ENCODE assay signal across 10 cellular contexts in genomic region chr2:191612496-191612895, GRCh38.
DNase-seq lines count a peak whose midpoint lies in the region; ATAC-seq and TF ChIP-seq lines count a peak whose summit lies in the region.
"Had no signal": no experiment of that assay in that cellular context is flagged by ENCODE, and none has a peak within 500 bp of the region (broad histone marks: within the 10 kb centered on the region; RNA-seq: fewer than 3 reads in every experiment).

No MANE protein-coding gene starts in this region.

- peaks cover 5 to 22% (median 12%) of the 10 kb centered on the region in 7 donors for H3K4me1 Mint-ChIP-seq in naive thymus-derived CD4-positive, alpha-beta T cell

- no peaks in the 10 kb centered on the region for H3K9me3 ChIP-seq in OCI-LY3 (ENCODE audit: insufficient read depth, low read length)
- H3K9me3 ChIP-seq in naive thymus-derived CD4-positive, alpha-beta T cell (ENCODE audit: control insufficient read depth in 2 of 3, low read length in 3 of 3): no peaks in the 10 kb centered on the region

- DNase-seq in DMS79 (lab: John Stamatoyannopoulos, UW): peak; percentile 33
- no peak for DNase-seq in epithelial cell of prostate (ENCODE audit: low read depth, low spot score)
- DNase-seq in omental fat pad (ENCODE audit: low spot score): no peak
- DNase-seq in naive thymus-derived CD4-positive, alpha-beta T cell: no peak
- DNase-seq in coronary artery (ENCODE audit: low spot score): no peak
- DNase-seq: islet precursor cell, NCI-H187 had no signal

- H3K4me1 ChIP-seq in OCI-LY3 (ENCODE audit: low read length): peaks cover 63% of the 10 kb centered on the region
- H3K4me1 ChIP-seq in naive thymus-derived CD4-positive, alpha-beta T cell (ENCODE audit: control insufficient read depth in 2 of 2, insufficient read depth in 2 of 2, low read length in 2 of 2): peaks cover 5 to 8% of the 10 kb centered on the region in 2 donors

- TF ChIP-seq CTCF in OCI-LY3 (IDR thresholded peaks at IDR 0.05; ENCODE audit: low read depth, low read length): no peak
- TF ChIP-seq CTCF in omental fat pad (IDR thresholded peaks at IDR 0.05): no peak
- TF ChIP-seq CTCF in coronary artery (IDR thresholded peaks at IDR 0.05): no peak

- H3K27ac Mint-ChIP-seq in naive thymus-derived CD4-positive, alpha-beta T cell: no peak overlapping the region

- no peaks in the 10 kb centered on the region for H3K27me3 ChIP-seq in OCI-LY3 (ENCODE audit: low read depth, low read length)
- no peaks in the 10 kb centered on the region for H3K27me3 ChIP-seq in naive thymus-derived CD4-positive, alpha-beta T cell (ENCODE audit: control insufficient read depth in 2 of 2, insufficient read depth in 2 of 2, low read length in 2 of 2)

- H2AFZ ChIP-seq in OCI-LY3 (ENCODE audit: low read depth, low read length): no peak overlapping the region

- no peaks in the 10 kb centered on the region for H4K20me1 ChIP-seq in OCI-LY3 (ENCODE audit: insufficient read depth, low read length)

- CTCF ChIA-PET in naive thymus-derived CD4-positive, alpha-beta T cell (lab: Charles Lee): no interaction called here

- peaks cover 0 to 2% (median 0%) of the 10 kb centered on the region in 5 donors for H3K27me3 Mint-ChIP-seq in naive thymus-derived CD4-positive, alpha-beta T cell

- peak overlapping the region; percentile 30; the same call in 1 of the 2 replicates for H3K9ac ChIP-seq in OCI-LY3 (ENCODE audit: low read length)

- H3K27ac ChIP-seq in OCI-LY3 (ENCODE audit: low read length) (peak overlapping the region; percentile 66), epithelial cell of prostate (peak overlapping the region; percentile 41), coronary artery (no peak overlapping the region)
- no peak overlapping the region for H3K27ac ChIP-seq in naive thymus-derived CD4-positive, alpha-beta T cell (ENCODE audit: low read depth, low read length)

- H3K9me3 Mint-ChIP-seq in naive thymus-derived CD4-positive, alpha-beta T cell: peaks cover 0 to 3% (median 0%) of the 10 kb centered on the region in 11 donors

- intact Hi-C loops in naive thymus-derived CD4-positive, alpha-beta T cell (cut with micrococcal nuclease): loop anchor here in 1 of 2 donors (10.0 kb wide), 1 partner anchor 1078 kb away; the partner anchor contains the start of gene NEMP2

- peaks cover 0 to 7% (median 0%) of the 10 kb centered on the region in 5 donors for H3K36me3 Mint-ChIP-seq in naive thymus-derived CD4-positive, alpha-beta T cell

- H3K4me3 Mint-ChIP-seq in naive thymus-derived CD4-positive, alpha-beta T cell: no peak overlapping the region

- H3K79me2 ChIP-seq in OCI-LY3 (ENCODE audit: low read length): no peaks in the 10 kb centered on the region

- ATAC-seq in omental fat pad (ENCODE audit: low FRiP score): peak; percentile 76
- no peak for ATAC-seq in naive thymus-derived CD4-positive, alpha-beta T cell
- ATAC-seq in HG02763 (IDR thresholded peaks at IDR 0.05; ENCODE audit: unreplicated experiment): no peak
- ATAC-seq in GM21529 (IDR thresholded peaks at IDR 0.05; ENCODE audit: unreplicated experiment): no peak

- POLR2A ChIA-PET in naive thymus-derived CD4-positive, alpha-beta T cell (lab: Charles Lee): interaction anchor here (0.8 kb wide), 1 partner anchor 65 kb away, joined by 5 read pairs; no protein-coding TSS in a partner anchor

- no peaks in the 10 kb centered on the region for H3K36me3 ChIP-seq in OCI-LY3 (replicated peaks; ENCODE audit: low read depth, low read length)
- no peaks in the 10 kb centered on the region for H3K36me3 ChIP-seq in naive thymus-derived CD4-positive, alpha-beta T cell (ENCODE audit: control insufficient read depth in 2 of 3, insufficient read depth in 3 of 3, low read length in 3 of 3)

- H3K4me3 ChIP-seq in OCI-LY3 (ENCODE audit: low read length): no peak overlapping the region
- no peak overlapping the region for H3K4me3 ChIP-seq in naive thymus-derived CD4-positive, alpha-beta T cell (ENCODE audit: low read length)
- no peak overlapping the region for H3K4me3 ChIP-seq in coronary artery

- peak overlapping the region; percentile 62 for H3K4me2 ChIP-seq in OCI-LY3 (ENCODE audit: low read length)

Comparison
In these comparisons a context has a peak if more than half of its experiments do, and no peak if none do; other contexts are left out.
1. H3K27ac ChIP-seq: peak in OCI-LY3 (single experiment) and epithelial cell of prostate (single experiment); none in naive thymus-derived CD4-positive, alpha-beta T cell (single experiment) and coronary artery (0 of 2).